In genomic region chr18:25316619-25317018, GRCh38 we compare ENCODE assay signal across 27 cellular contexts. TPM values are rescaled to one million over a fixed set of nuclear protein-coding genes. Genes with fewer than 3 reads are reported as not detected.
A peak's percentile ranks its signal among the peaks of the same experiment; 100 is the strongest.
DNase-seq lines count a peak whose midpoint lies in the region; ATAC-seq and TF ChIP-seq lines count a peak whose summit lies in the region.
"Had no signal": no experiment of that assay in that cellular context is flagged by ENCODE, and none has a peak within 500 bp of the region (broad histone marks: within the 10 kb centered on the region; RNA-seq: fewer than 3 reads in every experiment).

No MANE protein-coding gene starts in this region.

- CTCF ChIA-PET in HEK293 (lab: Yijun Ruan, JAX), result interaction anchor here (1.1 kb wide), 1 partner anchor 10 kb away, joined by 3 read pairs; no protein-coding TSS in a partner anchor
- CTCF ChIA-PET in HEK293T (lab: Yijun Ruan, JAX), result interaction anchor here (0.7 kb wide), 1 partner anchor 780 kb away, joined by 3 read pairs; no protein-coding TSS in a partner anchor

- H3K9me3 Mint-ChIP-seq in nephron progenitor cell, result peaks cover 9% of the 10 kb centered on the region
- H3K9me3 Mint-ChIP-seq in type B pancreatic cell, result no peaks in the 10 kb centered on the region
- H3K9me3 Mint-ChIP-seq: CD14-positive monocyte had no signal

- H3K36me3 ChIP-seq in HEK293 (ENCODE audit: control insufficient read depth in 2 of 2, insufficient read depth in 1 of 2, low read length in 2 of 2) (peaks cover 8 to 9% of the 10 kb centered on the region in 2 experiments; a peak in 2 of 3 replicates), ectodermal cell (ENCODE audit: control insufficient read depth, insufficient read depth, low read length) (peaks cover 18% of the 10 kb centered on the region)
- H3K36me3 ChIP-seq: BE2C, BLaER1 had no signal

- no peak overlapping the region for H3K4me3 Mint-ChIP-seq in nephron progenitor cell
- peak overlapping the region; percentile 2 for H3K4me3 Mint-ChIP-seq in type B pancreatic cell
- H3K4me3 Mint-ChIP-seq: CD14-positive monocyte; CD4-positive, alpha-beta memory T cell; CD4-positive, CD25-positive, alpha-beta regulatory T cell; CD8-positive, alpha-beta memory T cell had no signal

- DNase-seq in nephron progenitor cell, result no peak
- no peak for DNase-seq in type B pancreatic cell (ENCODE audit: extremely low spot score, unreplicated experiment)
- no peak for DNase-seq in RKO (ENCODE audit: low spot score)
- no peak for DNase-seq in T-helper 9 cell
- DNase-seq in HEK293T (ENCODE audit: extremely low spot score), result no peak
- DNase-seq: 8988T; ACHN; BE2C; C1 segment of cervical spinal cord; CD4-positive, alpha-beta memory T cell; CD4-positive, CD25-positive, alpha-beta regulatory T cell; CD8-positive, alpha-beta memory T cell; COR-L47; DMS 273 treated with DMSO at 0.1 percent for 48 hours; DMS153; DMS53; DMS79; DND-41; EL; GDM1 had no signal

- no peak for ATAC-seq in GM21515 (IDR thresholded peaks at IDR 0.05; ENCODE audit: unreplicated experiment)
- ATAC-seq: GM12878 had no signal

- no peaks in the 10 kb centered on the region for H3K27me3 ChIP-seq in ectodermal cell (ENCODE audit: control insufficient read depth, insufficient read depth, low read length, poor library complexity, severe bottlenecking)
- H3K27me3 ChIP-seq: BE2C, BLaER1 had no signal

- H3K27ac ChIP-seq in HEK293 (ENCODE audit: extremely low read depth, low read depth, low read length), result no peak overlapping the region
- H3K27ac ChIP-seq in ectodermal cell (ENCODE audit: insufficient read depth, low read depth, low read length, poor library complexity, severe bottlenecking), result peak overlapping the region; percentile 2
- H3K27ac ChIP-seq: BLaER1 had no signal

- H3K9me3 ChIP-seq in HEK293 (ENCODE audit: control insufficient read depth, insufficient read depth, low read depth, low read length), result no peaks in the 10 kb centered on the region
- no peaks in the 10 kb centered on the region for H3K9me3 ChIP-seq in ectodermal cell (ENCODE audit: control insufficient read depth, low read length)
- H3K9me3 ChIP-seq: BE2C, BLaER1 had no signal

- TF ChIP-seq CTCF in HEK293 (tag by site-specific recombination; IDR thresholded peaks at IDR 0.05), result no peak
- TF ChIP-seq CTCF in nephron progenitor cell (IDR thresholded peaks at IDR 0.05), result no peak
- TF ChIP-seq CTCF in type B pancreatic cell (conservative IDR thresholded peaks at IDR 0.05), result no peak

- no peaks in the 10 kb centered on the region for H3K27me3 Mint-ChIP-seq in nephron progenitor cell (ENCODE audit: low read depth, poor library complexity)
- no peaks in the 10 kb centered on the region for H3K27me3 Mint-ChIP-seq in type B pancreatic cell
- H3K27me3 Mint-ChIP-seq: CD4-positive, alpha-beta memory T cell had no signal

- H3K4me1 Mint-ChIP-seq in nephron progenitor cell, result peaks cover 48% of the 10 kb centered on the region
- H3K4me1 Mint-ChIP-seq in type B pancreatic cell (ENCODE audit: unreplicated experiment), result peaks cover 33% of the 10 kb centered on the region
- H3K4me1 Mint-ChIP-seq: CD4-positive, alpha-beta memory T cell; CD8-positive, alpha-beta memory T cell had no signal

- H3K27ac Mint-ChIP-seq in nephron progenitor cell (peak overlapping the region; percentile 47), type B pancreatic cell (no peak overlapping the region)
- H3K27ac Mint-ChIP-seq: CD14-positive monocyte; CD4-positive, alpha-beta memory T cell; CD4-positive, CD25-positive, alpha-beta regulatory T cell had no signal

- POLR2A ChIA-PET in HEK293 (lab: Yijun Ruan, JAX) (no interaction called here), HEK293T (lab: Yijun Ruan, JAX) (no interaction called here)

- H3K4me1 ChIP-seq in HEK293 (ENCODE audit: control insufficient read depth, insufficient read depth, low read length) (peaks cover 4% of the 10 kb centered on the region; the same call in 1 of the 2 replicates), ectodermal cell (ENCODE audit: control insufficient read depth, insufficient read depth, low read length) (peaks cover 32% of the 10 kb centered on the region)
- H3K4me1 ChIP-seq: BE2C, BLaER1 had no signal

- H3K36me3 Mint-ChIP-seq in nephron progenitor cell (ENCODE audit: low read depth) (peaks cover 64% of the 10 kb centered on the region), type B pancreatic cell (peaks cover 9% of the 10 kb centered on the region)
- H3K36me3 Mint-ChIP-seq: CD14-positive monocyte; CD4-positive, alpha-beta memory T cell; CD4-positive, CD25-positive, alpha-beta regulatory T cell; CD8-positive, alpha-beta memory T cell had no signal

- WGBS in ectodermal cell, 2 experiments, result 83 to 84% methylated on average over 9 of the region's 9 CpGs

- H3K4me3 ChIP-seq in HEK293 (ENCODE audit: low read depth, low read length) (no peak overlapping the region), ectodermal cell (ENCODE audit: insufficient read depth, low read depth, low read length) (no peak overlapping the region)
- H3K4me3 ChIP-seq: BLaER1, GM12878 had no signal

TF ChIP-seq in HEK293, 187 proteins besides CTCF, POLR2A, EP300 and RAD21:
- TF ChIP-seq SCRT1 (tag by site-specific recombination; IDR thresholded peaks at IDR 0.05; ENCODE audit: borderline replicate concordance) (peak; percentile 56; the same call in 1 of the 2 replicates), SCRT2 (tag by site-specific recombination; IDR thresholded peaks at IDR 0.05) (peak; percentile 62), MZF1 (tag by site-specific recombination; IDR thresholded peaks at IDR 0.05; ENCODE audit: borderline replicate concordance) (no peak), ZNF404 (tag by site-specific recombination; IDR thresholded peaks at IDR 0.05) (no peak)

TF ChIP-seq in HEK293T, 16 proteins besides CTCF, POLR2A, EP300 and RAD21:
- TF ChIP-seq HDGF (IDR thresholded peaks at IDR 0.05; ENCODE audit: borderline replicate concordance) (no peak), BHLHE40 (IDR thresholded peaks at IDR 0.05; ENCODE audit: borderline replicate concordance) (no peak), TARDBP (IDR thresholded peaks at IDR 0.05) (no peak), ZNF384 (IDR thresholded peaks at IDR 0.05) (no peak), LEF1 (IDR thresholded peaks at IDR 0.05; ENCODE audit: borderline replicate concordance) (no peak), ELF4 (IDR thresholded peaks at IDR 0.05) (no peak), ARNT (IDR thresholded peaks at IDR 0.05) (no peak), FOXA1 (IDR thresholded peaks at IDR 0.05) (no peak), FOXM1 (IDR thresholded peaks at IDR 0.05; ENCODE audit: borderline replicate concordance) (no peak)

RNA-seq across cellular contexts. Expression of gene ZNF521, which starts 35.3 kb away (rescaled TPM):
- 103 TPM for polyA plus RNA-seq in ectodermal cell (2013, experiment 1 of 4)
- polyA plus RNA-seq in ectodermal cell (2013, experiment 2 of 4), result 128 TPM
- polyA plus RNA-seq in ectodermal cell (2013, experiment 3 of 4), result 106 TPM
- polyA plus RNA-seq in ectodermal cell (2013, experiment 4 of 4), result 120 TPM
- 5.3 and 75.1 TPM in 2 replicates for total RNA-seq in type B pancreatic cell (ENCODE audit: low replicate concordance)
- total RNA-seq: A673; CD4-positive, alpha-beta memory T cell; CD8-positive, alpha-beta memory T cell had no signal
- polyA plus RNA-seq: CD4-positive, alpha-beta memory T cell; CD4-positive, CD25-positive, alpha-beta regulatory T cell; CD8-positive, alpha-beta memory T cell had no signal
